ENCODE assay signal across 6 cellular contexts in genomic region chr21:36657290-36657689, GRCh38. TPM values are rescaled to one million over a fixed set of nuclear protein-coding genes. Genes with fewer than 3 reads are reported as not detected.
"Had no signal": no experiment of that assay in that cellular context is flagged by ENCODE, and none has a peak within 500 bp of the region (broad histone marks: within the 10 kb centered on the region; RNA-seq: fewer than 3 reads in every experiment).

No MANE protein-coding gene starts in this region.

RNA-seq across cellular contexts. Expression of gene SIM2, which starts 41.6 kb away (rescaled TPM):
- total RNA-seq: activated naive CD8-positive, alpha-beta T cell treated with anti-CD3 and anti-CD28 coated beads for 36 hours; activated naive CD8-positive, alpha-beta T cell treated with anti-CD3 and anti-CD28 coated beads, Interleukin-2, amount 10 ng/mL, durations not matched to agents 7 days and 5 days; aorta; ascending aorta; cardiac muscle cell; cerebellum had no signal
- polyA plus RNA-seq: aorta had no signal
